ENCODE assay signal across 8 cellular contexts in genomic region chr5:75511435-75512382, GRCh38. TPM values are rescaled to one million over a fixed set of nuclear protein-coding genes. Genes with fewer than 3 reads are reported as not detected.
DNase-seq lines count a peak whose midpoint lies in the region; ATAC-seq and TF ChIP-seq lines count a peak whose summit lies in the region.

CERT1 (minus strand) TSS chr5:75511629; CDS start chr5:75511207, 422 bp downstream.
POLK (plus strand) TSS chr5:75511891.

- POLR2A ChIA-PET in activated CD4-positive, alpha-beta memory T cell treated with anti-CD3 and anti-CD28 coated beads for 36 hours (lab: Charles Lee), result interaction anchor here (0.6 to 1.6 kb wide), 4 partner anchors 55 to 178 kb away, joined by 3 to 5 read pairs (median 4); partner anchors contain the start of gene HMGCR

- peak within 1 kb of the TSS; percentile 96 for H3K27ac Mint-ChIP-seq in activated CD4-positive, alpha-beta memory T cell treated with anti-CD3 and anti-CD28 coated beads for 36 hours

- DNase-seq in CD1c-positive myeloid dendritic cell (ENCODE audit: extremely low spot score) (peak; percentile 97), NCI-H82 treated with DMSO at 0.1 percent for 48 hours (lab: John Stamatoyannopoulos, UW; ENCODE audit: unreplicated experiment) (peak; percentile 93), dorsolateral prefrontal cortex (peak; percentile 95 to 100 (median 98)), right lobe of liver (peak; percentile 99 to 100 (median 99))
- peak; percentile 99 for DNase-seq in activated CD4-positive, alpha-beta memory T cell treated with anti-CD3 and anti-CD28 coated beads for 36 hours
- DNase-seq in stimulated activated CD4-positive, alpha-beta T cell treated with anti-CD3 and anti-CD28 coated beads, Interleukin-4, amount 100 ng/mL, for 4 hours, result peak; percentile 92 to 93

- intact Hi-C loops in activated CD4-positive, alpha-beta memory T cell treated with anti-CD3 and anti-CD28 coated beads for 36 hours (cut with micrococcal nuclease), result loop anchor here (1.0 to 5.0 kb wide), 11 partner anchors 13 to 745 kb away; partner anchors contain the start of genes ANKRD31, GCNT4, GFM2 and HMGCR
- intact Hi-C loops in dorsolateral prefrontal cortex (cut with DNase I), result loop anchor here (1.0 to 10.0 kb wide), 6 partner anchors 143 to 827 kb away; partner anchors contain the start of genes ANKRD31 (in 1 of the 2), HEXB (in 1 of the 2) and HMGCR (in 1 of the 2)
- intact Hi-C loops in right lobe of liver (cut with DNase I), result no loop called here

- no peaks in the 10 kb centered on the region for H3K27me3 Mint-ChIP-seq in activated CD4-positive, alpha-beta memory T cell treated with anti-CD3 and anti-CD28 coated beads for 36 hours

- H3K4me1 Mint-ChIP-seq in activated CD4-positive, alpha-beta memory T cell treated with anti-CD3 and anti-CD28 coated beads for 36 hours (ENCODE audit: low read depth), result peaks cover 55% of the 10 kb centered on the region

- peak in 18 of 56 donors; percentile 6 to 47 (median 24) for TF ChIP-seq CTCF in dorsolateral prefrontal cortex (IDR thresholded peaks at IDR 0.05 in 54 of 56, conservative IDR thresholded peaks at IDR 0.05 in 2 of 56; ENCODE audit: low read depth in 1 of 56, partially characterized antibody in 56 of 56)
- TF ChIP-seq CTCF in right lobe of liver (IDR thresholded peaks at IDR 0.05), result no peak

- H3K4me3 ChIP-seq in dorsolateral prefrontal cortex, result peak within 1 kb of the TSS; percentile 67 to 98 (median 88)
- H3K4me3 ChIP-seq in right lobe of liver, result peak within 1 kb of the TSS; percentile 72 to 80 (median 77)

- peak; percentile 85 for TF ChIP-seq POLR2A in right lobe of liver (IDR thresholded peaks at IDR 0.05)

- no peaks in the 10 kb centered on the region for H3K9me3 ChIP-seq in right lobe of liver

- peak; percentile 71 for ATAC-seq in GM19438 (IDR thresholded peaks at IDR 0.05; ENCODE audit: low read depth, unreplicated experiment)
- ATAC-seq in HG03575 (IDR thresholded peaks at IDR 0.05; ENCODE audit: extremely low read depth, insufficient number of reproducible peaks, low FRiP score, unreplicated experiment), result peak; percentile 40
- ATAC-seq in right lobe of liver, result peak; percentile 95 to 99 (median 96)

- CTCF ChIA-PET in activated CD4-positive, alpha-beta memory T cell treated with anti-CD3 and anti-CD28 coated beads for 36 hours (lab: Charles Lee), result interaction anchor here (1.1 to 1.8 kb wide), 3 partner anchors 9 to 461 kb away, joined by 3 to 4 read pairs (median 4); partner anchors contain the start of gene HMGCR

- no peaks in the 10 kb centered on the region for H3K36me3 ChIP-seq in right lobe of liver

- H3K27ac ChIP-seq in dorsolateral prefrontal cortex (peak within 1 kb of the TSS; percentile 82 to 99 (median 96)), right lobe of liver (peak within 1 kb of the TSS; percentile 87 to 90 (median 89))

- peaks cover 0 to 22% (median 9%) of the 10 kb centered on the region in 4 donors for H3K4me1 ChIP-seq in right lobe of liver

- H3K27me3 ChIP-seq in dorsolateral prefrontal cortex, result no peaks in the 10 kb centered on the region
- no peaks in the 10 kb centered on the region for H3K27me3 ChIP-seq in right lobe of liver

- peak within 1 kb of the TSS; percentile 98 for H3K4me3 Mint-ChIP-seq in activated CD4-positive, alpha-beta memory T cell treated with anti-CD3 and anti-CD28 coated beads for 36 hours

- under 1% methylated on average over 44 of the region's 71 CpGs for WGBS in right lobe of liver (ENCODE audit: insufficient coverage, low coverage, low lambda C conversion rate, missing lambda C conversion rate)

- peaks cover 2% of the 10 kb centered on the region for H3K36me3 Mint-ChIP-seq in activated CD4-positive, alpha-beta memory T cell treated with anti-CD3 and anti-CD28 coated beads for 36 hours

- no peaks in the 10 kb centered on the region for H3K9me3 Mint-ChIP-seq in activated CD4-positive, alpha-beta memory T cell treated with anti-CD3 and anti-CD28 coated beads for 36 hours

RNA-seq across cellular contexts. Expression of gene CERT1, which starts in this region (rescaled TPM):
- 10 to 100 TPM; 32.3 to 34.4 TPM for total RNA-seq in activated CD4-positive, alpha-beta memory T cell treated with anti-CD3 and anti-CD28 coated beads for 36 hours
- total RNA-seq in dorsolateral prefrontal cortex (10 to 100 TPM; 37.0 to 86.0 (median 61.1) TPM), right lobe of liver (10 to 100 TPM; 14.6 to 25.5 (median 19.7) TPM)

RNA-seq across cellular contexts. Expression of gene POLK, which starts in this region (rescaled TPM):
- 10 to 100 TPM; 33.9 to 36.5 TPM for total RNA-seq in activated CD4-positive, alpha-beta memory T cell treated with anti-CD3 and anti-CD28 coated beads for 36 hours
- 10 to 100 TPM; 30.3 to 55.8 (median 41.3) TPM for total RNA-seq in dorsolateral prefrontal cortex
- 10 to 100 TPM; 11.5 to 16.3 (median 14.1) TPM for total RNA-seq in right lobe of liver

Comparison
In these comparisons a context has a peak if more than half of its experiments do, and no peak if none do; other contexts are left out.
1. Peak in every context shown above with its lines: DNase-seq, ATAC-seq, H3K4me3 ChIP-seq and H3K27ac ChIP-seq.
2. ATAC-seq: peak in every context shown above with its lines; median percentile 96 in right lobe of liver; 71 in GM19438; 40 in HG03575.
3. intact Hi-C loops: an anchor here in activated CD4-positive, alpha-beta memory T cell treated with anti-CD3 and anti-CD28 coated beads for 36 hours (1.0 to 5.0 kb wide) and dorsolateral prefrontal cortex (1.0 to 10.0 kb wide); none called in right lobe of liver.